20 cellular contexts compared by ENCODE assay signal in the genomic region with DNA sequence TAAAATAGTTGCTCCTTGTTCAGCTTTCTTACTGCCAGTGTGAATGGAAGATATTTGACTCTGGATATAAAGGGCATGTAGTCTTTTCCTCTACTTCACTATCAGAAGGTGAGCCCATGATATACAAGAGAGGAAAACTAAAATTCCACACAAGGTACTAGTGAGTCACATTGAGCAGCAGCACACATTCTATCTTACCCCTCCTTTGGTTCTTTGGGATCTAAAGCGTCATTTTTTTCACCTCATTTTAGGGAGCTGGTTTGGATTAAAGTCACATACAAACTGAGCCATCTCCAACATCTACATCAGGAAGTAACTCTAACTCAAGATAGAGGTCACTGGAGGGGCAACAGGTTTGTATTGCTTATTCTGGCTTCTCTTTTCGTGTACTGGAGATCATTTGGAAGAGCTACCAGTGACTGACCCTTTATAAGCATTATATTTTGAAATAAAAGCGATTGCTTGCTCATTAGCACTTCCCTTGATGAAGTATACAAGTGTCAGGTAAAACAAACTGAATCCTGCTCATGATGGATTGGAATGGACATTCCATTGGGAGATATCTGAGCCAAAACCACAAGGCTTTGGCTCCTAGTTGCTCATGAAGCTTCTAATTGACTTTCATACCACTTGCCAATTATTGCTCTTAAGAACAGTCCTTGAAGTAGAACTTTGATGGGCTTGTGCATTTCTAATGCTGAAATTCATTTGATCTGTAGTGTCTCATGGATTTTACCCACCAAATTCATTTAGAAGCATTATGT.
DNase-seq lines count a peak whose midpoint lies in the region; ATAC-seq, FAIRE-seq and TF ChIP-seq lines count a peak whose summit lies in the region.
"Had no signal": no experiment of that assay in that cellular context is flagged by ENCODE, and none has a peak within 500 bp of the region (broad histone marks: within the 10 kb centered on the region; RNA-seq: fewer than 3 reads in every experiment).

No MANE protein-coding gene starts in this region.

- TF ChIP-seq CTCF in IMR-90 (conservative IDR thresholded peaks at IDR 0.05; ENCODE audit: low read depth, low read length) (no peak), astrocyte of the cerebellum (IDR thresholded peaks at IDR 0.05; ENCODE audit: low read depth, low read length, missing control alignments) (no peak), hepatocyte (IDR thresholded peaks at IDR 0.05; ENCODE audit: poor library complexity) (no peak)

- H3K56ac ChIP-seq in IMR-90 (ENCODE audit: extremely low read depth, insufficient read depth, low read length): no peak overlapping the region

- in situ Hi-C loops in IMR-90 (cut with MboI; ENCODE audit: low sequenced_read_pairs): no loop called here
- in situ Hi-C loops in astrocyte of the cerebellum (cut with HindIII; ENCODE audit: low sequenced_read_pairs): no loop called here

- POLR2A ChIA-PET in IMR-90 (lab: Charles Lee; ENCODE audit: unreplicated experiment): no interaction called here

- no peaks in the 10 kb centered on the region for H3K79me2 ChIP-seq in ACC112 (ENCODE audit: control insufficient read depth, insufficient read depth, low read length, unreplicated experiment)
- H3K79me2 ChIP-seq in hepatocyte: no peaks in the 10 kb centered on the region

- WGBS in IMR-90 (ENCODE audit: extremely low coverage in 2 of 2, insufficient read length in 1 of 2), 2 experiments: no CpG with 5 or more reads among the region's 3 CpGs
- whole genome bisulfite sequencing in hepatocyte (ENCODE audit: low lambda C conversion rate, missing lambda C conversion rate): 74% methylated on average over 3 of the region's 3 CpGs

- no peak for TF ChIP-seq RAD21 in IMR-90 (IDR thresholded peaks at IDR 0.05; ENCODE audit: low read length)

- H2AK9ac ChIP-seq in IMR-90 (replicated peaks; ENCODE audit: low read depth, low read length, poor library complexity): no peak overlapping the region

- H2AFZ ChIP-seq in ACC112 (ENCODE audit: low read length, unreplicated experiment) (peak overlapping the region; percentile 51), IMR-90 (replicated peaks; ENCODE audit: low read length, poor library complexity) (no peak overlapping the region), hepatocyte (no peak overlapping the region)

- no peak for TF ChIP-seq POLR2A in IMR-90 (IDR thresholded peaks at IDR 0.05; ENCODE audit: low read depth, low read length)
- no peak for TF ChIP-seq POLR2A in GM12891 (IDR thresholded peaks at IDR 0.05; ENCODE audit: low read depth, low read length)

- CTCF ChIA-PET in IMR-90 (lab: Yijun Ruan, JAX): interaction anchor here (0.6 to 1.0 kb wide), 2 partner anchors 33 to 45 kb away, joined by 3 to 4 read pairs; no protein-coding TSS in a partner anchor

- H3K23ac ChIP-seq in IMR-90 (ENCODE audit: low read depth, low read length): no peak overlapping the region; the same call in 1 of the 2 replicates

- H3K9me1 ChIP-seq in IMR-90 (ENCODE audit: insufficient read depth, low read length): no peaks in the 10 kb centered on the region; the same call in 1 of the 2 replicates

- intact Hi-C loops in IMR-90 (cut with micrococcal nuclease): loop anchor here (5.0 kb wide), 1 partner anchor 103 kb away; no protein-coding TSS in a partner anchor

- peak overlapping the region in 1 of 2 experiments; percentile 34; a peak in 2 of 4 replicates for H4K8ac ChIP-seq in IMR-90 (ENCODE audit: low read depth in 2 of 2, low read length in 2 of 2)

- no peak for DNase-seq in IMR-90
- DNase-seq in astrocyte of the cerebellum (ENCODE audit: low read depth): peak; percentile 81
- peak; percentile 38 for DNase-seq in glomerular visceral epithelial cell (ENCODE audit: extremely low spot score)
- DNase-seq in hepatocyte (ENCODE audit: low spot score): no peak
- DNase-seq in DMS 273 treated with DMSO at 0.1 percent for 48 hours (lab: John Stamatoyannopoulos, UW): no peak
- no peak for DNase-seq in GM12891 (ENCODE audit: insufficient read length, low spot score)
- DNase-seq: activated CD4-positive, alpha-beta T cell treated with anti-CD3 and anti-CD28 coated beads, Interleukin-2, amount 10 ng/mL, durations not matched to agents 7 days and 5 days; activated T-cell treated with anti-CD3 and anti-CD28 coated beads, Interleukin-2, amount 50 U/mL, for 24 hours; CD4-positive, alpha-beta memory T cell; central memory CD4-positive, alpha-beta T cell; endodermal cell; H7; NCI-H1694; stimulated activated naive CD8-positive, alpha-beta T cell treated with anti-CD3 and anti-CD28 coated beads, Interleukin-15, amount 100 ng/mL, for 72 hours; upper lobe of right lung had no signal

- H3K79me1 ChIP-seq in IMR-90 (ENCODE audit: low read depth in 1 of 2, low read length in 2 of 2): no peaks in the 10 kb centered on the region

- dilution Hi-C loops in IMR-90 (cut with HindIII; ENCODE audit: low sequenced_read_pairs, unreplicated experiment): no loop called here

- H3K9ac ChIP-seq in IMR-90 (ENCODE audit: low read depth, low read length): no peak overlapping the region

- H3K4me2 ChIP-seq in IMR-90 (ENCODE audit: low read depth, low read length) (peak overlapping the region; percentile 20; the same call in 1 of the 2 replicates), hepatocyte (no peak overlapping the region)

- H3K36me3 ChIP-seq in ACC112 (ENCODE audit: insufficient read depth, low read length) (no peaks in the 10 kb centered on the region), IMR-90 (ENCODE audit: control insufficient read depth, insufficient read depth, low read length) (no peaks in the 10 kb centered on the region), hepatocyte (replicated peaks; ENCODE audit: insufficient read depth, low read depth) (no peaks in the 10 kb centered on the region)
- H3K36me3 ChIP-seq: upper lobe of right lung had no signal

- H2BK15ac ChIP-seq in IMR-90 (ENCODE audit: low read depth, low read length): peak overlapping the region; percentile 53; the same call in 2 of the 3 replicates

- H3K4ac ChIP-seq in IMR-90 (ENCODE audit: low read depth, low read length): peak overlapping the region; percentile 42; the same call in 1 of the 2 replicates

- peak overlapping the region; percentile 27; the same call in 1 of the 2 replicates for H2AK5ac ChIP-seq in IMR-90 (ENCODE audit: low read depth, low read length)

- no TSS peak for BruUV-seq in IMR-90 (replicated peaks; lab: Mats Ljungman, UMichigan)

- no peaks in the 10 kb centered on the region for H4K20me1 ChIP-seq in IMR-90 (ENCODE audit: insufficient read depth, low read length)
- no peaks in the 10 kb centered on the region for H4K20me1 ChIP-seq in hepatocyte (ENCODE audit: insufficient read depth, poor library complexity, severe bottlenecking)

- H3K4me3 ChIP-seq in ACC112 (ENCODE audit: low read depth, low read length): peak overlapping the region; percentile 18; the same call in 1 of the 2 replicates
- H3K4me3 ChIP-seq in IMR-90 (ENCODE audit: insufficient read depth, low read depth, low read length): no peak overlapping the region
- no peak overlapping the region for H3K4me3 ChIP-seq in astrocyte of the cerebellum (ENCODE audit: low read depth, low read length)
- H3K4me3 ChIP-seq in hepatocyte: no peak overlapping the region
- H3K4me3 ChIP-seq: SK-N-MC, upper lobe of right lung had no signal

- H4K91ac ChIP-seq in IMR-90 (ENCODE audit: insufficient read depth, low read depth, low read length): peak overlapping the region; percentile 27; the same call in 1 of the 2 replicates

- H3K18ac ChIP-seq in IMR-90 (ENCODE audit: low read depth, low read length): peak overlapping the region; percentile 92

- no peak for FAIRE-seq in GM12891 (lab: Jason Lieb, UNC)
- FAIRE-seq: TTC549 had no signal

- H3K27ac ChIP-seq in ACC112 (ENCODE audit: low read depth, low read length): peak overlapping the region; percentile 93
- H3K27ac ChIP-seq in IMR-90 (ENCODE audit: insufficient read depth, low read length): no peak overlapping the region
- no peak overlapping the region for H3K27ac ChIP-seq in hepatocyte
- H3K27ac ChIP-seq: SK-N-MC, upper lobe of right lung had no signal

- H2BK120ac ChIP-seq in IMR-90 (ENCODE audit: low read depth, low read length): peak overlapping the region; percentile 55

- H3K27me3 ChIP-seq in ACC112 (ENCODE audit: insufficient read depth, low read length): no peaks in the 10 kb centered on the region
- H3K27me3 ChIP-seq in IMR-90 (ENCODE audit: control insufficient read depth, insufficient read depth, low read length): no peaks in the 10 kb centered on the region
- no peaks in the 10 kb centered on the region for H3K27me3 ChIP-seq in hepatocyte
- H3K27me3 ChIP-seq: upper lobe of right lung had no signal

- H3K14ac ChIP-seq in IMR-90 (replicated peaks; ENCODE audit: low read depth, low read length): peak overlapping the region; percentile 39

- H2BK20ac ChIP-seq in IMR-90 (ENCODE audit: low read depth, low read length): peak overlapping the region; percentile 84

- peaks cover 30% of the 10 kb centered on the region for H3K4me1 ChIP-seq in ACC112 (ENCODE audit: control insufficient read depth, insufficient read depth, low read length, unreplicated experiment)
- peaks cover 6% of the 10 kb centered on the region; the same call in 1 of the 2 replicates for H3K4me1 ChIP-seq in IMR-90 (ENCODE audit: control insufficient read depth, insufficient read depth, low read length)
- no peaks in the 10 kb centered on the region for H3K4me1 ChIP-seq in hepatocyte (ENCODE audit: insufficient read depth)
- H3K4me1 ChIP-seq: upper lobe of right lung had no signal

- no peaks in the 10 kb centered on the region for H3K9me2 ChIP-seq in hepatocyte (replicated peaks; ENCODE audit: insufficient read depth)

- H4K5ac ChIP-seq in IMR-90 (ENCODE audit: low read depth, low read length): no peak overlapping the region; the same call in 1 of the 2 replicates

- H2BK5ac ChIP-seq in IMR-90 (ENCODE audit: low read depth, low read length, poor library complexity, severe bottlenecking): peak overlapping the region; percentile 67

- peaks cover 2% of the 10 kb centered on the region; the same call in 1 of the 2 replicates for H3K9me3 ChIP-seq in IMR-90 (ENCODE audit: control insufficient read depth, insufficient read depth, low read length)
- H3K9me3 ChIP-seq in hepatocyte (ENCODE audit: low read depth): no peaks in the 10 kb centered on the region
- H3K9me3 ChIP-seq: upper lobe of right lung had no signal

- ATAC-seq in IMR-90 (ENCODE audit: low read depth) (peak; percentile 39), HG03460 (IDR thresholded peaks at IDR 0.05; ENCODE audit: unreplicated experiment) (no peak)
- ATAC-seq: activated naive CD4-positive, alpha-beta T cell treated with anti-CD3 and anti-CD28 coated beads, Interleukin-2, amount 50 U/mL, for 72 hours; stimulated activated naive CD8-positive, alpha-beta T cell treated with anti-CD3 and anti-CD28 coated beads, Interleukin-15, amount 100 ng/mL, for 72 hours; upper lobe of right lung had no signal

TF ChIP-seq in IMR-90, 13 proteins besides CTCF, POLR2A, EP300 and RAD21 (continues in another document):
- TF ChIP-seq NFE2L2 (IDR thresholded peaks at IDR 0.05; ENCODE audit: low read depth, low read length) (no peak), CEBPB (IDR thresholded peaks at IDR 0.05; ENCODE audit: low read depth, low read length) (no peak), BHLHE40 (IDR thresholded peaks at IDR 0.05; ENCODE audit: low read depth, low read length) (no peak)

TF ChIP-seq in GM12891, 5 proteins besides CTCF, POLR2A, EP300 and RAD21:
- TF ChIP-seq PAX5 (IDR thresholded peaks at IDR 0.05; ENCODE audit: insufficient read depth, low read length, severe bottlenecking) (no peak), POU2F2 (IDR thresholded peaks at IDR 0.05; ENCODE audit: low read depth, low read length) (no peak), SPI1 (IDR thresholded peaks at IDR 0.05; ENCODE audit: low read depth, low read length) (no peak)

Comparison
In these comparisons a context has a peak if more than half of its experiments do, and no peak if none do; other contexts are left out.
1. DNase-seq: peak in astrocyte of the cerebellum (single experiment) and glomerular visceral epithelial cell (single experiment); none in IMR-90 (single experiment), hepatocyte (single experiment), DMS 273 treated with DMSO at 0.1 percent for 48 hours (single experiment) and GM12891 (single experiment).